Comparison of ENCODE assay signal across 2 cellular contexts in the genomic region with DNA sequence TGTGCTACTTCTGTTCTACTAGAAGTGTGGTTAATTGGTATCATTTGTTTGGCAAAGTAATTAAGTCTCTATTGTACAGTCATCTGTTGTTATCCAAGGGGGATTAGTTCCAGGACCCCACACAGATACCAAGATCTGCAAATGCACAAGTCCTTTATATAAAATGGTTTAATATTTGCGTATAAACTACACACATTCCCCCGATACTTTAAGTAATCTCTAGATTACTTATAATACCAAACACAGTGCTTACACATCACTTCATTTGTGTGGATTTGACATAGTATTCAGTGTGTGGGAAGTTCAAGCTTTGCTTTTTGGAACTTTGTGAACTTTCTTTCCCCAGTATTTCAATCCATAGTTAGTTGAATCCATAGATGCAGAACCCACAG.
TF ChIP-seq lines count a peak whose summit lies in the region.

No MANE protein-coding gene starts in this region.

TF ChIP-seq in SK-N-SH treated with all-trans-retinoic acid at 6 μM for 48 hours, 23 proteins besides CTCF, POLR2A, EP300 and RAD21 (continued from another document):
- TF ChIP-seq, protein P1, sequence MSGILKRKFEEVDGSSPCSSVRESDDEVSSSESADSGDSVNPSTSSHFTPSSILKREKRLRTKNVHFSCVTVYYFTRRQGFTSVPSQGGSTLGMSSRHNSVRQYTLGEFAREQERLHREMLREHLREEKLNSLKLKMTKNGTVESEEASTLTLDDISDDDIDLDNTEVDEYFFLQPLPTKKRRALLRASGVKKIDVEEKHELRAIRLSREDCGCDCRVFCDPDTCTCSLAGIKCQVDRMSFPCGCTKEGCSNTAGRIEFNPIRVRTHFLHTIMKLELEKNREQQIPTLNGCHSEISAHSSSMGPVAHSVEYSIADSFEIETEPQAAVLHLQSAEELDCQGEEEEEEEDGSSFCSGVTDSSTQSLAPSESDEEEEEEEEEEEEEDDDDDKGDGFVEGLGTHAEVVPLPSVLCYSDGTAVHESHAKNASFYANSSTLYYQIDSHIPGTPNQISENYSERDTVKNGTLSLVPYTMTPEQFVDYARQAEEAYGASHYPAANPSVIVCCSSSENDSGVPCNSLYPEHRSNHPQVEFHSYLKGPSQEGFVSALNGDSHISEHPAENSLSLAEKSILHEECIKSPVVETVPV (CRISPR knock-in tag; IDR thresholded peaks at IDR 0.05): no peak
- TF ChIP-seq BACH2 (CRISPR knock-in tag; IDR thresholded peaks at IDR 0.05; ENCODE audit: borderline replicate concordance) (no peak), RARB (CRISPR knock-in tag; IDR thresholded peaks at IDR 0.05) (no peak), ARNTL (CRISPR knock-in tag; IDR thresholded peaks at IDR 0.05; ENCODE audit: borderline replicate concordance, low read depth) (no peak)
- TF ChIP-seq, protein P2, sequence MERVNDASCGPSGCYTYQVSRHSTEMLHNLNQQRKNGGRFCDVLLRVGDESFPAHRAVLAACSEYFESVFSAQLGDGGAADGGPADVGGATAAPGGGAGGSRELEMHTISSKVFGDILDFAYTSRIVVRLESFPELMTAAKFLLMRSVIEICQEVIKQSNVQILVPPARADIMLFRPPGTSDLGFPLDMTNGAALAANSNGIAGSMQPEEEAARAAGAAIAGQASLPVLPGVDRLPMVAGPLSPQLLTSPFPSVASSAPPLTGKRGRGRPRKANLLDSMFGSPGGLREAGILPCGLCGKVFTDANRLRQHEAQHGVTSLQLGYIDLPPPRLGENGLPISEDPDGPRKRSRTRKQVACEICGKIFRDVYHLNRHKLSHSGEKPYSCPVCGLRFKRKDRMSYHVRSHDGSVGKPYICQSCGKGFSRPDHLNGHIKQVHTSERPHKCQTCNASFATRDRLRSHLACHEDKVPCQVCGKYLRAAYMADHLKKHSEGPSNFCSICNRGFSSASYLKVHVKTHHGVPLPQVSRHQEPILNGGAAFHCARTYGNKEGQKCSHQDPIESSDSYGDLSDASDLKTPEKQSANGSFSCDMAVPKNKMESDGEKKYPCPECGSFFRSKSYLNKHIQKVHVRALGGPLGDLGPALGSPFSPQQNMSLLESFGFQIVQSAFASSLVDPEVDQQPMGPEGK (CRISPR knock-in tag; IDR thresholded peaks at IDR 0.05; ENCODE audit: borderline replicate concordance): no peak

TF ChIP-seq in SK-N-SH, 30 proteins besides CTCF, POLR2A, EP300 and RAD21 (continued from another document):
- TF ChIP-seq ELF1 (IDR thresholded peaks at IDR 0.05): no peak
- TF ChIP-seq SMC3 (IDR thresholded peaks at IDR 0.05; ENCODE audit: low read depth, low read length): no peak
- TF ChIP-seq CHD2 (IDR thresholded peaks at IDR 0.05; ENCODE audit: low read length, partially characterized antibody): no peak
- TF ChIP-seq, protein P3, sequence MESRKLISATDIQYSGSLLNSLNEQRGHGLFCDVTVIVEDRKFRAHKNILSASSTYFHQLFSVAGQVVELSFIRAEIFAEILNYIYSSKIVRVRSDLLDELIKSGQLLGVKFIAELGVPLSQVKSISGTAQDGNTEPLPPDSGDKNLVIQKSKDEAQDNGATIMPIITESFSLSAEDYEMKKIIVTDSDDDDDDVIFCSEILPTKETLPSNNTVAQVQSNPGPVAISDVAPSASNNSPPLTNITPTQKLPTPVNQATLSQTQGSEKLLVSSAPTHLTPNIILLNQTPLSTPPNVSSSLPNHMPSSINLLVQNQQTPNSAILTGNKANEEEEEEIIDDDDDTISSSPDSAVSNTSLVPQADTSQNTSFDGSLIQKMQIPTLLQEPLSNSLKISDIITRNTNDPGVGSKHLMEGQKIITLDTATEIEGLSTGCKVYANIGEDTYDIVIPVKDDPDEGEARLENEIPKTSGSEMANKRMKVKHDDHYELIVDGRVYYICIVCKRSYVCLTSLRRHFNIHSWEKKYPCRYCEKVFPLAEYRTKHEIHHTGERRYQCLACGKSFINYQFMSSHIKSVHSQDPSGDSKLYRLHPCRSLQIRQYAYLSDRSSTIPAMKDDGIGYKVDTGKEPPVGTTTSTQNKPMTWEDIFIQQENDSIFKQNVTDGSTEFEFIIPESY (IDR thresholded peaks at IDR 0.05; ENCODE audit: borderline replicate concordance, low read depth): no peak
- TF ChIP-seq MXI1 (IDR thresholded peaks at IDR 0.05; ENCODE audit: low read depth, low read length): no peak
- no peak for TF ChIP-seq FOXJ3 (CRISPR knock-in tag; IDR thresholded peaks at IDR 0.05)
- no peak for TF ChIP-seq TEAD4 (IDR thresholded peaks at IDR 0.05; ENCODE audit: borderline replicate concordance, insufficient read depth)
- TF ChIP-seq NFIC (IDR thresholded peaks at IDR 0.05; ENCODE audit: borderline replicate concordance): no peak
- no peak for TF ChIP-seq RFX5 (IDR thresholded peaks at IDR 0.05; ENCODE audit: low read length)
